ENCODE assay signal across 35 cellular contexts in the genomic region with DNA sequence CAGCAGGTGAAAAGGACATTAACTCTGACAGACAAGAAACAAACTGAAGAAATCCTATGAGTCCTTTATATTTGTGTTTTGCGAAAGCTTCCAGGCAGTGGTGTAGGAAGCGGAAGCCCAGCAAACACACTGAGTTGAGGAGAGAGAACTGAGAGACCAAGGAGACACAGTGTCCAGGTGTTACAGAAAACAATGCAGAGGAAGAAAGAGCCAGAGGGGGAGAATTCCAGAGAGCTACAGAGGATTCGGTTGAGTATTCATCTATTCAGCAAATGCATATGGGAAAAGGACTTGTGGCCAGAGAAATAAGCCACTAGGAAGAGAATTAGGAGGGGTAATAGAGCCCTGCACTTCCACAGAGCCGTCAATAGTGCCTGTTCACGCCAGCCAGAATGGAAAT.
"Had no signal": no experiment of that assay in that cellular context is flagged by ENCODE, and none has a peak within 500 bp of the region (broad histone marks: within the 10 kb centered on the region; RNA-seq: fewer than 3 reads in every experiment).

No MANE protein-coding gene starts in this region.

- H3K36me3 ChIP-seq: adrenal gland, WERI-Rb-1 had no signal

- H3K9me3 Mint-ChIP-seq: activated CD4-positive, alpha-beta memory T cell treated with anti-CD3 and anti-CD28 coated beads for 36 hours; activated naive CD4-positive, alpha-beta T cell treated with anti-CD3 and anti-CD28 coated beads for 36 hours; activated naive CD8-positive, alpha-beta T cell treated with anti-CD3 and anti-CD28 coated beads for 36 hours; activated naive CD8-positive, alpha-beta T cell treated with anti-CD3 and anti-CD28 coated beads, Interleukin-2, amount 50 U/mL, for 24 hours; T-helper 2 cell treated with Interferon-gamma antibody and Interleukin-4, amounts not matched to agents 5 μg/mL and 100 μg/mL, for 36 hours had no signal

- H3K27me3 Mint-ChIP-seq: activated CD4-positive, alpha-beta memory T cell treated with anti-CD3 and anti-CD28 coated beads for 36 hours; activated CD4-positive, alpha-beta T cell treated with anti-CD3 and anti-CD28 coated beads, Interleukin-2, amount 10 ng/mL, durations not matched to agents 24 days and 14 days; activated CD8-positive, alpha-beta memory T cell treated with anti-CD3 and anti-CD28 coated beads, Interleukin-2, amount 10 ng/mL, durations not matched to agents 7 days and 5 days; activated naive CD8-positive, alpha-beta T cell treated with anti-CD3 and anti-CD28 coated beads for 36 hours; activated naive CD8-positive, alpha-beta T cell treated with anti-CD3 and anti-CD28 coated beads, Interleukin-2, amount 50 U/mL, for 24 hours; T-cell; T-helper 17 cell had no signal

- H3K9me3 ChIP-seq: adrenal gland, body of pancreas had no signal

- H3K27me3 ChIP-seq: adrenal gland, body of pancreas had no signal

- H3K36me3 Mint-ChIP-seq: activated CD4-positive, alpha-beta memory T cell treated with anti-CD3 and anti-CD28 coated beads for 36 hours; activated CD8-positive, alpha-beta memory T cell treated with anti-CD3 and anti-CD28 coated beads, Interleukin-2, amount 10 ng/mL, durations not matched to agents 7 days and 5 days; activated naive CD4-positive, alpha-beta T cell treated with anti-CD3 and anti-CD28 coated beads, Interleukin-2, amount 50 U/mL, for 24 hours; activated naive CD8-positive, alpha-beta T cell treated with anti-CD3 and anti-CD28 coated beads for 36 hours; T-cell had no signal

- H3K27ac Mint-ChIP-seq: activated CD4-positive, alpha-beta memory T cell treated with anti-CD3 and anti-CD28 coated beads for 36 hours; activated CD4-positive, alpha-beta T cell treated with anti-CD3 and anti-CD28 coated beads for 36 hours; activated CD4-positive, alpha-beta T cell treated with anti-CD3 and anti-CD28 coated beads, Interleukin-2, amount 10 ng/mL, durations not matched to agents 24 days and 14 days; activated CD8-positive, alpha-beta memory T cell treated with anti-CD3 and anti-CD28 coated beads, Interleukin-2, amount 10 ng/mL, durations not matched to agents 7 days and 5 days; activated CD8-positive, alpha-beta T cell treated with anti-CD3 and anti-CD28 coated beads, Interleukin-2, amount 10 ng/mL, durations not matched to agents 7 days and 5 days; activated naive CD4-positive, alpha-beta T cell treated with anti-CD3 and anti-CD28 coated beads for 36 hours; activated naive CD4-positive, alpha-beta T cell treated with anti-CD3 and anti-CD28 coated beads, Interleukin-2, amount 50 U/mL, for 24 hours; activated naive CD8-positive, alpha-beta T cell treated with anti-CD3 and anti-CD28 coated beads for 36 hours; activated naive CD8-positive, alpha-beta T cell treated with anti-CD3 and anti-CD28 coated beads, Interleukin-2, amount 50 U/mL, for 24 hours; activated T-helper 1 cell treated with anti-CD3 and anti-CD28 coated beads, Interleukin-12 subunit alpha, Interleukin-12 subunit beta, Interleukin-2, Interleukin-4 antibody, amounts not matched to agents 30 ng/mL and 10 ng/mL and 1 ng/mL, durations not matched to agents 14 hours and 24 hours and 36 hours; activated T-helper 2 cell treated with anti-CD3 and anti-CD28 coated beads, Interferon-gamma antibody, Interleukin-2, Interleukin-4, amounts not matched to agents 10 μg/mL and 5 μg/mL and 100 μg/mL, durations not matched to agents 14 hours and 24 hours and 36 hours; T-cell; T-helper 17 cell; T-helper 2 cell treated with Interferon-gamma antibody and Interleukin-4, amounts not matched to agents 5 μg/mL and 100 μg/mL, for 36 hours had no signal

- H3K4me1 Mint-ChIP-seq: activated CD4-positive, alpha-beta T cell treated with anti-CD3 and anti-CD28 coated beads for 36 hours; activated CD4-positive, alpha-beta T cell treated with anti-CD3 and anti-CD28 coated beads, Interleukin-2, amount 10 ng/mL, durations not matched to agents 24 days and 14 days; activated CD8-positive, alpha-beta memory T cell treated with anti-CD3 and anti-CD28 coated beads, Interleukin-2, amount 10 ng/mL, durations not matched to agents 7 days and 5 days; activated naive CD4-positive, alpha-beta T cell treated with anti-CD3 and anti-CD28 coated beads, Interleukin-2, amount 50 U/mL, for 24 hours; activated naive CD8-positive, alpha-beta T cell treated with anti-CD3 and anti-CD28 coated beads for 36 hours; activated naive CD8-positive, alpha-beta T cell treated with anti-CD3 and anti-CD28 coated beads, Interleukin-2, amount 50 U/mL, for 24 hours; T-cell; T-helper 17 cell had no signal

- H3K4me3 Mint-ChIP-seq: activated CD4-positive, alpha-beta memory T cell treated with anti-CD3 and anti-CD28 coated beads for 36 hours; activated CD4-positive, alpha-beta T cell treated with anti-CD3 and anti-CD28 coated beads for 36 hours; activated CD4-positive, alpha-beta T cell treated with anti-CD3 and anti-CD28 coated beads, Interleukin-2, amount 10 ng/mL, durations not matched to agents 24 days and 14 days; activated CD8-positive, alpha-beta memory T cell treated with anti-CD3 and anti-CD28 coated beads, Interleukin-2, amount 10 ng/mL, durations not matched to agents 7 days and 5 days; activated CD8-positive, alpha-beta T cell treated with anti-CD3 and anti-CD28 coated beads, Interleukin-2, amount 10 ng/mL, durations not matched to agents 7 days and 5 days; activated naive CD4-positive, alpha-beta T cell treated with anti-CD3 and anti-CD28 coated beads for 36 hours; activated naive CD4-positive, alpha-beta T cell treated with anti-CD3 and anti-CD28 coated beads, Interleukin-2, amount 50 U/mL, for 24 hours; activated naive CD8-positive, alpha-beta T cell treated with anti-CD3 and anti-CD28 coated beads for 36 hours; activated naive CD8-positive, alpha-beta T cell treated with anti-CD3 and anti-CD28 coated beads, Interleukin-2, amount 50 U/mL, for 24 hours; activated T-helper 1 cell treated with anti-CD3 and anti-CD28 coated beads, Interleukin-12 subunit alpha, Interleukin-12 subunit beta, Interleukin-2, Interleukin-4 antibody, amounts not matched to agents 30 ng/mL and 10 ng/mL and 1 ng/mL, durations not matched to agents 14 hours and 24 hours and 36 hours; T-cell; T-helper 17 cell; T-helper 2 cell treated with Interferon-gamma antibody and Interleukin-4, amounts not matched to agents 5 μg/mL and 100 μg/mL, for 36 hours had no signal

- H3K4me1 ChIP-seq: adrenal gland had no signal

- H3K4me3 ChIP-seq: adrenal gland, body of pancreas had no signal

- FAIRE-seq: colon, endometrium, endothelial cell of umbilical vein, frontal cortex had no signal

- ATAC-seq: activated CD4-positive, alpha-beta T cell treated with anti-CD3 and anti-CD28 coated beads for 36 hours; activated CD8-positive, alpha-beta memory T cell treated with anti-CD3 and anti-CD28 coated beads, Interleukin-2, amount 10 ng/mL, durations not matched to agents 7 days and 5 days; activated CD8-positive, alpha-beta T cell treated with anti-CD3 and anti-CD28 coated beads, Interleukin-2, amount 10 ng/mL, durations not matched to agents 7 days and 5 days; activated naive CD8-positive, alpha-beta T cell treated with anti-CD3 and anti-CD28 coated beads, Interleukin-2, amount 50 U/mL, for 24 hours; body of pancreas; T-cell; T-helper 17 cell had no signal

- DNase-seq: activated CD4-positive, alpha-beta memory T cell treated with anti-CD3 and anti-CD28 coated beads for 36 hours; activated CD4-positive, alpha-beta T cell treated with anti-CD3 and anti-CD28 coated beads for 36 hours; activated CD4-positive, alpha-beta T cell treated with anti-CD3 and anti-CD28 coated beads, Interleukin-2, amount 10 ng/mL, durations not matched to agents 24 days and 14 days; activated CD4-positive, CD25-positive, alpha-beta regulatory T cell; activated CD4-positive, CD25-positive, alpha-beta regulatory T cell treated with anti-CD3 and anti-CD28 coated beads, Interleukin-2, amount 50 U/mL, for 72 hours; activated CD8-positive, alpha-beta memory T cell treated with anti-CD3 and anti-CD28 coated beads, Interleukin-2, amount 10 ng/mL, durations not matched to agents 7 days and 5 days; activated CD8-positive, alpha-beta memory T cell treated with anti-CD3 and anti-CD28 coated beads, Interleukin-2, amount 50 U/mL, for 4 hours; activated CD8-positive, alpha-beta T cell treated with anti-CD3 and anti-CD28 coated beads, Interleukin-2, amount 10 ng/mL, durations not matched to agents 7 days and 5 days; activated effector memory CD4-positive, alpha-beta T cell treated with anti-CD3 and anti-CD28 coated beads, Interleukin-2, amount 50 U/mL, for 16 hours; activated naive CD4-positive, alpha-beta T cell treated with anti-CD3 and anti-CD28 coated beads for 36 hours; activated naive CD8-positive, alpha-beta T cell treated with anti-CD3 and anti-CD28 coated beads for 36 hours; activated naive CD8-positive, alpha-beta T cell treated with anti-CD3 and anti-CD28 coated beads, Interleukin-2, amount 50 U/mL, for 24 hours; activated T-cell treated with anti-CD3 and anti-CD28 coated beads, Interleukin-2, amount 50 U/mL, for 1 hour; activated T-cell treated with anti-CD3 and anti-CD28 coated beads, Interleukin-2, amount 50 U/mL, for 48 hours; adrenal gland; amygdala; aorta; body of pancreas; caudate nucleus; cortex of kidney; effector CD8-positive, alpha-beta T cell; foreskin fibroblast; head of caudate nucleus; T-cell; T-helper 17 cell; T1000; WERI-Rb-1 had no signal
